In the genomic region with DNA sequence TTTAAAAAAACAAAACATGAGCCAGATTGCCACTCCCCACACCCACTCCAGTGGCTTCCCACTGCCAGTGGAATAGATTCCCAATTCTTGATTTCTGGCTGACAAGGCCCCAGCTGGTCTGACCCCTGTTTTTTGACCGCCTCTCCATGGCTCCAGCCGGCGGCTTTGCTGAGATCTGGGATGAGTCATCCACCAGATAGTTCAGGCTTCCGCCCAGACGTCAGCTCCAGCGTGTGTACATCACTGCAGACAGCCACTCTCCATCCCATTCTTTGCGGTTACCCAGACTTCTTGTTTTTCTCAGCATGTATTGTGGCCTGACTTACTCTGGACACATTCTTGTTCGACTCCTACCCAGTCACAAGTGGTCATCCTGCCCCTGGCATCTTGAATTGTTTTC, we compare ENCODE assay signal across 9 cellular contexts.
DNase-seq lines count a peak whose midpoint lies in the region; ATAC-seq, FAIRE-seq and TF ChIP-seq lines count a peak whose summit lies in the region.
"Had no signal": no experiment of that assay in that cellular context is flagged by ENCODE, and none has a peak within 500 bp of the region (broad histone marks: within the 10 kb centered on the region; RNA-seq: fewer than 3 reads in every experiment).

No MANE protein-coding gene starts in this region.

- H3K9me3 ChIP-seq in fibroblast of lung (ENCODE audit: control insufficient read depth, insufficient read depth, low read depth, low read length) = no peaks in the 10 kb centered on the region

- DNase-seq in AG10803 (ENCODE audit: low read depth) = peak; percentile 95
- DNase-seq in RCC 7860 (ENCODE audit: low spot score) = peak; percentile 35
- DNase-seq in fibroblast of lung (ENCODE audit: low read depth in 2 of 2) = peak; percentile 86 to 99
- peak; percentile 99 for DNase-seq in myocyte (ENCODE audit: low read depth)
- DNase-seq in NCI-H146 (lab: John Stamatoyannopoulos, UW) = no peak
- no peak for DNase-seq in NCI-H187 treated with DMSO at 0.1 percent for 48 hours (lab: John Stamatoyannopoulos, UW)
- DNase-seq in COLO829 (ENCODE audit: low spot score) = no peak
- DNase-seq: SIG-M5 had no signal

- H3K4me2 ChIP-seq in fibroblast of lung (ENCODE audit: extremely low read depth, insufficient read depth, low read length) = no peak overlapping the region

- no peak for ATAC-seq in GM21723 (IDR thresholded peaks at IDR 0.05; ENCODE audit: unreplicated experiment)

- H3K4me1 ChIP-seq in fibroblast of lung (ENCODE audit: control insufficient read depth, extremely low read depth, insufficient read depth, low read length) = peaks cover 2% of the 10 kb centered on the region

- no peaks in the 10 kb centered on the region for H4K20me1 ChIP-seq in fibroblast of lung (ENCODE audit: control insufficient read depth, extremely low read depth, insufficient read depth, low read length)

- no peak overlapping the region for H2AFZ ChIP-seq in fibroblast of lung (ENCODE audit: low read length)

- peak overlapping the region; percentile 23 for H3K9ac ChIP-seq in fibroblast of lung (ENCODE audit: insufficient read depth, low read length)

- H3K4me3 ChIP-seq in AG10803 (ENCODE audit: low read length) (no peak overlapping the region), fibroblast of lung (replicated peaks in 1 of 4; ENCODE audit: control extremely low read depth in 1 of 4, insufficient read depth in 1 of 4, low read depth in 3 of 4, low read length in 4 of 4) (no peak overlapping the region)

- FAIRE-seq in RCC 7860 (lab: Jason Lieb, UNC) = no peak

- H3K36me3 ChIP-seq in fibroblast of lung (ENCODE audit: control insufficient read depth, insufficient read depth, low read length) = no peaks in the 10 kb centered on the region

- H3K79me2 ChIP-seq in fibroblast of lung (ENCODE audit: control insufficient read depth, insufficient read depth, low read length) = no peaks in the 10 kb centered on the region

- no peaks in the 10 kb centered on the region for H3K27me3 ChIP-seq in fibroblast of lung (ENCODE audit: control insufficient read depth, insufficient read depth, low read length)

- peak overlapping the region; percentile 61 for H3K27ac ChIP-seq in fibroblast of lung (ENCODE audit: insufficient read depth, low read length)

- TF ChIP-seq CTCF in AG10803 (conservative IDR thresholded peaks at IDR 0.05; ENCODE audit: low read length) (no peak), fibroblast of lung (conservative IDR thresholded peaks at IDR 0.05 in 1 of 2, IDR thresholded peaks at IDR 0.05 in 1 of 2; ENCODE audit: low read depth in 1 of 2, low read length in 2 of 2) (no peak)

Comparison
In these comparisons a context has a peak if more than half of its experiments do, and no peak if none do; other contexts are left out.
1. DNase-seq: peak in AG10803 (single experiment), RCC 7860 (single experiment), fibroblast of lung (2 of 2) and myocyte (single experiment); none in NCI-H146 (single experiment), NCI-H187 treated with DMSO at 0.1 percent for 48 hours (single experiment) and COLO829 (single experiment).